In genomic region chr14:24067133-24068082, GRCh38 we compare ENCODE assay signal across 1 cellular context.
TF ChIP-seq lines count a peak whose summit lies in the region.

No MANE protein-coding gene starts in this region.

TF ChIP-seq in HepG2, 621 proteins besides CTCF, POLR2A, EP300 and RAD21 (continued from another document and continues in another):
- no peak; the same call in 1 of the 2 replicates for TF ChIP-seq ZBTB4 (CRISPR knock-in tag; IDR thresholded peaks at IDR 0.05; ENCODE audit: borderline replicate concordance)
- TF ChIP-seq ZNF10 (CRISPR knock-in tag; IDR thresholded peaks at IDR 0.05; ENCODE audit: borderline replicate concordance, low read depth), result no peak
- no peak for TF ChIP-seq TOPORS (CRISPR knock-in tag; IDR thresholded peaks at IDR 0.05)
- TF ChIP-seq ZNF562 (CRISPR knock-in tag; IDR thresholded peaks at IDR 0.05; ENCODE audit: borderline replicate concordance), result no peak
- no peak for TF ChIP-seq HOXA7 (CRISPR knock-in tag; IDR thresholded peaks at IDR 0.05)
- no peak for TF ChIP-seq GATAD1 (CRISPR knock-in tag; IDR thresholded peaks at IDR 0.05)
- no peak for TF ChIP-seq HNF4G (IDR thresholded peaks at IDR 0.05; ENCODE audit: borderline replicate concordance, low read depth, low read length)
- peak; percentile 41; the same call in 1 of the 2 replicates for TF ChIP-seq HNF4G (CRISPR knock-in tag; IDR thresholded peaks at IDR 0.05; ENCODE audit: borderline replicate concordance, low read depth)
- TF ChIP-seq SMYD3 (CRISPR knock-in tag; IDR thresholded peaks at IDR 0.05), result no peak
- no peak for TF ChIP-seq ZNF274 (CRISPR knock-in tag; IDR thresholded peaks at IDR 0.05)
- TF ChIP-seq HDAC2 (CRISPR knock-in tag; IDR thresholded peaks at IDR 0.05), result peak; percentile 76; the same call in 1 of the 2 replicates
- no peak for TF ChIP-seq MTF1 (CRISPR knock-in tag; IDR thresholded peaks at IDR 0.05)
- TF ChIP-seq ZSCAN22 (CRISPR knock-in tag; IDR thresholded peaks at IDR 0.05), result no peak
- peak; percentile 45; the same call in 1 of the 2 replicates for TF ChIP-seq ZNF574 (CRISPR knock-in tag; IDR thresholded peaks at IDR 0.05)
- TF ChIP-seq ZNF879 (CRISPR knock-in tag; IDR thresholded peaks at IDR 0.05), result no peak
- TF ChIP-seq ZEB1 (IDR thresholded peaks at IDR 0.05; ENCODE audit: insufficient replicate concordance, low read depth), result no peak
- TF ChIP-seq ZBTB34 (CRISPR knock-in tag; IDR thresholded peaks at IDR 0.05), result no peak
- TF ChIP-seq HOXA3 (CRISPR knock-in tag; IDR thresholded peaks at IDR 0.05), result 0 out of 2 replicates have a peak, but pooled peaks have one; percentile 37
- no peak for TF ChIP-seq RBM39 (IDR thresholded peaks at IDR 0.05; ENCODE audit: low read depth, low read length, poor library complexity, severe bottlenecking)
- TF ChIP-seq ZNF710 (CRISPR knock-in tag; IDR thresholded peaks at IDR 0.05; ENCODE audit: borderline replicate concordance), result peak; percentile 84; the same call in 1 of the 2 replicates
- peak; percentile 64; the same call in 1 of the 2 replicates for TF ChIP-seq HNF1B (CRISPR knock-in tag; IDR thresholded peaks at IDR 0.05)
- no peak for TF ChIP-seq RXRA (CRISPR knock-in tag; IDR thresholded peaks at IDR 0.05)
- TF ChIP-seq ZNF343 (CRISPR knock-in tag; IDR thresholded peaks at IDR 0.05), result no peak
- no peak for TF ChIP-seq GATA4 (IDR thresholded peaks at IDR 0.05; ENCODE audit: borderline replicate concordance, low read depth)
- TF ChIP-seq NFKB2 (CRISPR knock-in tag; IDR thresholded peaks at IDR 0.05; ENCODE audit: borderline replicate concordance), result no peak
- no peak for TF ChIP-seq HOXA5 (CRISPR knock-in tag; IDR thresholded peaks at IDR 0.05)
- peak; percentile 12; the same call in 1 of the 2 replicates for TF ChIP-seq ZNF782 (CRISPR knock-in tag; IDR thresholded peaks at IDR 0.05; ENCODE audit: borderline replicate concordance)
- TF ChIP-seq ELK4 (CRISPR knock-in tag; IDR thresholded peaks at IDR 0.05; ENCODE audit: borderline replicate concordance), result no peak
- TF ChIP-seq ZNF432 (CRISPR knock-in tag; IDR thresholded peaks at IDR 0.05; ENCODE audit: borderline replicate concordance), result no peak
- no peak for TF ChIP-seq ZNF33A (CRISPR knock-in tag; IDR thresholded peaks at IDR 0.05; ENCODE audit: borderline replicate concordance)
- no peak for TF ChIP-seq ISX (CRISPR knock-in tag; conservative IDR thresholded peaks at IDR 0.05)
- TF ChIP-seq HNRNPL (IDR thresholded peaks at IDR 0.05; ENCODE audit: low read depth, low read length), result no peak
- TF ChIP-seq KAT7 (CRISPR knock-in tag; IDR thresholded peaks at IDR 0.05; ENCODE audit: borderline replicate concordance), result no peak
- TF ChIP-seq TBX3 (IDR thresholded peaks at IDR 0.05; ENCODE audit: borderline replicate concordance), result no peak
- no peak for TF ChIP-seq MTERF4 (CRISPR knock-in tag; IDR thresholded peaks at IDR 0.05)
- TF ChIP-seq ZNF724P (CRISPR knock-in tag; IDR thresholded peaks at IDR 0.05; ENCODE audit: borderline replicate concordance), result no peak; the same call in 1 of the 2 replicates
- TF ChIP-seq SMARCC2 (IDR thresholded peaks at IDR 0.05), result no peak
- TF ChIP-seq HES4 (CRISPR knock-in tag; IDR thresholded peaks at IDR 0.05; ENCODE audit: borderline replicate concordance), result no peak
- TF ChIP-seq TERF1 (CRISPR knock-in tag; IDR thresholded peaks at IDR 0.05), result no peak
- TF ChIP-seq TAF15 (IDR thresholded peaks at IDR 0.05; ENCODE audit: low read depth, low read length, poor library complexity, severe bottlenecking), result no peak
- no peak for TF ChIP-seq THAP8 (CRISPR knock-in tag; IDR thresholded peaks at IDR 0.05; ENCODE audit: borderline replicate concordance)
- no peak for TF ChIP-seq FOXK2 (IDR thresholded peaks at IDR 0.05)
- TF ChIP-seq ZSCAN31 (CRISPR knock-in tag; IDR thresholded peaks at IDR 0.05; ENCODE audit: low read depth), result peak; percentile 86; the same call in 1 of the 2 replicates
- no peak for TF ChIP-seq ZNF629 (CRISPR knock-in tag; conservative IDR thresholded peaks at IDR 0.05)
- TF ChIP-seq NAIF1 (CRISPR knock-in tag; IDR thresholded peaks at IDR 0.05; ENCODE audit: borderline replicate concordance), result no peak
- TF ChIP-seq SMC3 (IDR thresholded peaks at IDR 0.05; ENCODE audit: low read length), result no peak
- no peak for TF ChIP-seq ZKSCAN8 (CRISPR knock-in tag; IDR thresholded peaks at IDR 0.05; ENCODE audit: borderline replicate concordance)
- TF ChIP-seq MZF1 (CRISPR knock-in tag; IDR thresholded peaks at IDR 0.05; ENCODE audit: borderline replicate concordance), result 0 out of 2 replicates have a peak, but pooled peaks have one; percentile 45
- no peak for TF ChIP-seq ZBTB21 (CRISPR knock-in tag; IDR thresholded peaks at IDR 0.05)
